25 cellular contexts compared by ENCODE assay signal in genomic region chr20:40980828-40981310, GRCh38. TPM values are rescaled to one million over a fixed set of nuclear protein-coding genes. Genes with fewer than 3 reads are reported as not detected.
DNase-seq lines count a peak whose midpoint lies in the region; ATAC-seq and TF ChIP-seq lines count a peak whose summit lies in the region.
"Had no signal": no experiment of that assay in that cellular context is flagged by ENCODE, and none has a peak within 500 bp of the region (broad histone marks: within the 10 kb centered on the region; RNA-seq: fewer than 3 reads in every experiment).

No MANE protein-coding gene starts in this region.

- H3K9me3 Mint-ChIP-seq in activated CD8-positive, alpha-beta T cell treated with anti-CD3 and anti-CD28 coated beads, Interleukin-2, amount 10 ng/mL, durations not matched to agents 7 days and 5 days (ENCODE audit: insufficient read depth): peaks cover 21% of the 10 kb centered on the region
- peaks cover 12% of the 10 kb centered on the region for H3K9me3 Mint-ChIP-seq in activated CD8-positive, alpha-beta T cell treated with anti-CD3 and anti-CD28 coated beads for 36 hours

- no peak overlapping the region for H2BK120ac ChIP-seq in trophoblast cell (ENCODE audit: insufficient read depth, low read length, poor library complexity)

- H3K27me3 Mint-ChIP-seq in activated CD8-positive, alpha-beta T cell treated with anti-CD3 and anti-CD28 coated beads, Interleukin-2, amount 10 ng/mL, durations not matched to agents 7 days and 5 days (ENCODE audit: low read depth): peaks cover 12% of the 10 kb centered on the region
- H3K27me3 Mint-ChIP-seq in activated CD8-positive, alpha-beta T cell treated with anti-CD3 and anti-CD28 coated beads for 36 hours: peaks cover 3% of the 10 kb centered on the region

- H2AK5ac ChIP-seq in trophoblast cell (ENCODE audit: low read length): no peak overlapping the region

- no peak overlapping the region for H3K14ac ChIP-seq in trophoblast cell (ENCODE audit: low read length)

- H2AFZ ChIP-seq in trophoblast cell (ENCODE audit: insufficient read depth, low read length, poor library complexity): no peak overlapping the region

- no peak overlapping the region for H3K9ac ChIP-seq in trophoblast cell (ENCODE audit: low read length)

- H3K4ac ChIP-seq in trophoblast cell (ENCODE audit: low read depth, low read length): no peak overlapping the region

- H2BK12ac ChIP-seq in trophoblast cell (ENCODE audit: low read length): no peak overlapping the region

- TF ChIP-seq CTCF in activated CD8-positive, alpha-beta T cell treated with anti-CD3 and anti-CD28 coated beads for 36 hours (IDR thresholded peaks at IDR 0.05): no peak
- no peak for TF ChIP-seq CTCF in RWPE2 (IDR thresholded peaks at IDR 0.05; ENCODE audit: poor library complexity, severe bottlenecking)

- CTCF ChIA-PET in activated CD8-positive, alpha-beta T cell treated with anti-CD3 and anti-CD28 coated beads, Interleukin-2, amount 10 ng/mL, durations not matched to agents 7 days and 5 days (lab: Charles Lee): interaction anchor here (0.7 to 4.7 kb wide), 4 partner anchors 9 to 59 kb away, joined by 4 to 26 read pairs (median 4); no protein-coding TSS in a partner anchor
- CTCF ChIA-PET in activated CD8-positive, alpha-beta T cell treated with anti-CD3 and anti-CD28 coated beads for 36 hours (lab: Charles Lee): interaction anchor here (1.1 to 17.4 kb wide), 4 partner anchors 9 to 115 kb away, joined by 3 to 304 read pairs (median 12); no protein-coding TSS in a partner anchor

- no CpG with 5 or more reads among the region's 6 CpGs for WGBS in trophoblast cell (ENCODE audit: extremely low coverage, insufficient coverage, insufficient read length)

- H2BK5ac ChIP-seq in trophoblast cell (ENCODE audit: low read depth, low read length, poor library complexity): no peak overlapping the region

- H3K36me3 ChIP-seq in RWPE2 (ENCODE audit: low read depth) (no peaks in the 10 kb centered on the region), trophoblast cell (ENCODE audit: control insufficient read depth in 1 of 2, insufficient read depth in 2 of 2, low read length in 2 of 2) (no peaks in the 10 kb centered on the region)

- peaks cover 22% of the 10 kb centered on the region for H3K9me3 ChIP-seq in RWPE2 (ENCODE audit: severe bottlenecking)
- peaks cover 1% of the 10 kb centered on the region for H3K9me3 ChIP-seq in trophoblast cell (ENCODE audit: insufficient read depth, low read depth, low read length)

- H3K27me3 ChIP-seq in RWPE2 (ENCODE audit: insufficient read depth, poor library complexity, severe bottlenecking): no peaks in the 10 kb centered on the region
- H3K27me3 ChIP-seq in trophoblast cell (ENCODE audit: insufficient read depth, low read length): no peaks in the 10 kb centered on the region

- H4K91ac ChIP-seq in trophoblast cell (ENCODE audit: low read depth, low read length): peak overlapping the region; percentile 1

- H4K12ac ChIP-seq in trophoblast cell (ENCODE audit: low read depth, low read length): no peak overlapping the region

- peaks cover 6% of the 10 kb centered on the region for H3K79me1 ChIP-seq in trophoblast cell (ENCODE audit: low read length)

- H3K4me3 ChIP-seq in RWPE2 (ENCODE audit: severe bottlenecking): no peak overlapping the region
- peak overlapping the region; percentile 23 for H3K4me3 ChIP-seq in trophoblast cell (ENCODE audit: low read depth, low read length)

- peak overlapping the region; percentile 34 for H3K23ac ChIP-seq in trophoblast cell (ENCODE audit: low read length)

- no peak overlapping the region for H3K27ac Mint-ChIP-seq in activated CD8-positive, alpha-beta T cell treated with anti-CD3 and anti-CD28 coated beads, Interleukin-2, amount 10 ng/mL, durations not matched to agents 7 days and 5 days
- H3K27ac Mint-ChIP-seq in activated CD8-positive, alpha-beta T cell treated with anti-CD3 and anti-CD28 coated beads for 36 hours: no peak overlapping the region
- H3K27ac Mint-ChIP-seq: CD14-positive monocyte had no signal

- peak; percentile 14 for DNase-seq in activated CD8-positive, alpha-beta T cell treated with anti-CD3 and anti-CD28 coated beads, Interleukin-2, amount 10 ng/mL, durations not matched to agents 7 days and 5 days
- no peak for DNase-seq in activated CD8-positive, alpha-beta T cell treated with anti-CD3 and anti-CD28 coated beads for 36 hours
- DNase-seq in RWPE2 (ENCODE audit: low spot score) (peak; percentile 69), trophoblast cell (no peak), DMS114 treated with DMSO at 0.1 percent for 48 hours (lab: John Stamatoyannopoulos, UW; ENCODE audit: unreplicated experiment) (no peak), NCI-H2081 treated with DMSO at 0.1 percent for 48 hours (lab: John Stamatoyannopoulos, UW) (no peak)
- DNase-seq: 8988T; EL; GF-D8; GOT3; HCEC 1CT; KBM-7; NCI-H1105; NCI-H146; NCI-H2029; NCI-H226; NCI-H524; NCI-H774; NK-92 treated with Interleukin-12 subunit alpha and Interleukin-12 subunit beta, amount 100 ng/mL, for 24 hours; OCI-M1; Right ventricle myocardium superior had no signal

- H3K4me1 ChIP-seq in RWPE2 (ENCODE audit: insufficient read depth, poor library complexity, severe bottlenecking) (peaks cover 8% of the 10 kb centered on the region), trophoblast cell (ENCODE audit: control insufficient read depth in 1 of 2, insufficient read depth in 2 of 2, low read length in 2 of 2) (peaks cover 0 to 5% of the 10 kb centered on the region in 2 experiments)

- H3K79me2 ChIP-seq in trophoblast cell (ENCODE audit: control insufficient read depth, insufficient read depth, low read length, poor library complexity): no peaks in the 10 kb centered on the region

- H3K36me3 Mint-ChIP-seq in activated CD8-positive, alpha-beta T cell treated with anti-CD3 and anti-CD28 coated beads, Interleukin-2, amount 10 ng/mL, durations not matched to agents 7 days and 5 days (ENCODE audit: low read depth): peaks cover 11% of the 10 kb centered on the region
- H3K36me3 Mint-ChIP-seq in activated CD8-positive, alpha-beta T cell treated with anti-CD3 and anti-CD28 coated beads for 36 hours (ENCODE audit: low read depth): peaks cover 9% of the 10 kb centered on the region
- H3K36me3 Mint-ChIP-seq: CD14-positive monocyte had no signal

- ATAC-seq in activated CD8-positive, alpha-beta T cell treated with anti-CD3 and anti-CD28 coated beads, Interleukin-2, amount 10 ng/mL, durations not matched to agents 7 days and 5 days: no peak
- ATAC-seq in activated CD8-positive, alpha-beta T cell treated with anti-CD3 and anti-CD28 coated beads for 36 hours: no peak
- ATAC-seq in GM18498 (IDR thresholded peaks at IDR 0.05; ENCODE audit: unreplicated experiment) (peak; percentile 15), RWPE2 (ENCODE audit: low read depth) (no peak), esophagus mucosa (no peak)

- no peak overlapping the region for H3K4me2 ChIP-seq in trophoblast cell (ENCODE audit: low read length)

- no peak overlapping the region for H4K8ac ChIP-seq in trophoblast cell (ENCODE audit: low read depth, low read length)

- H3K4me1 Mint-ChIP-seq in activated CD8-positive, alpha-beta T cell treated with anti-CD3 and anti-CD28 coated beads, Interleukin-2, amount 10 ng/mL, durations not matched to agents 7 days and 5 days (ENCODE audit: low read depth): peaks cover 11% of the 10 kb centered on the region
- no peaks in the 10 kb centered on the region for H3K4me1 Mint-ChIP-seq in activated CD8-positive, alpha-beta T cell treated with anti-CD3 and anti-CD28 coated beads for 36 hours (ENCODE audit: low read depth)

- H3K18ac ChIP-seq in trophoblast cell (ENCODE audit: low read length): no peak overlapping the region

- H3K27ac ChIP-seq in RWPE2 (ENCODE audit: poor library complexity, severe bottlenecking): no peak overlapping the region
- H3K27ac ChIP-seq in trophoblast cell (ENCODE audit: low read depth, low read length): peak overlapping the region; percentile 50
- H3K27ac ChIP-seq: HL-60 had no signal

- intact Hi-C loops in activated CD8-positive, alpha-beta T cell treated with anti-CD3 and anti-CD28 coated beads for 36 hours (cut with micrococcal nuclease): no loop called here

- H3K4me3 Mint-ChIP-seq in activated CD8-positive, alpha-beta T cell treated with anti-CD3 and anti-CD28 coated beads, Interleukin-2, amount 10 ng/mL, durations not matched to agents 7 days and 5 days: no peak overlapping the region
- H3K4me3 Mint-ChIP-seq in activated CD8-positive, alpha-beta T cell treated with anti-CD3 and anti-CD28 coated beads for 36 hours: no peak overlapping the region
- H3K4me3 Mint-ChIP-seq: CD14-positive monocyte had no signal

- POLR2A ChIA-PET in activated CD8-positive, alpha-beta T cell treated with anti-CD3 and anti-CD28 coated beads, Interleukin-2, amount 10 ng/mL, durations not matched to agents 7 days and 5 days (lab: Charles Lee): no interaction called here
- POLR2A ChIA-PET in activated CD8-positive, alpha-beta T cell treated with anti-CD3 and anti-CD28 coated beads for 36 hours (lab: Charles Lee): interaction anchor here (1.4 kb wide), 1 partner anchor 49 kb away, joined by 3 read pairs; no protein-coding TSS in a partner anchor

RNA-seq across cellular contexts. Expression of gene TOP1, which starts 47.8 kb away (rescaled TPM):
- total RNA-seq in activated CD8-positive, alpha-beta T cell treated with anti-CD3 and anti-CD28 coated beads, Interleukin-2, amount 10 ng/mL, durations not matched to agents 7 days and 5 days: 10 to 100 TPM; 89.1 to 91.5 TPM
- total RNA-seq in activated CD8-positive, alpha-beta T cell treated with anti-CD3 and anti-CD28 coated beads for 36 hours: 10 to 100 TPM; 81.0 to 81.1 TPM
- 225 and 236 TPM in 2 replicates for polyA plus RNA-seq in trophoblast cell (2013)
- total RNA-seq in esophagus mucosa: 36.6 TPM

Comparison
In these comparisons a context has a peak if more than half of its experiments do, and no peak if none do; other contexts are left out.
1. DNase-seq: peak in activated CD8-positive, alpha-beta T cell treated with anti-CD3 and anti-CD28 coated beads, Interleukin-2, amount 10 ng/mL, durations not matched to agents 7 days and 5 days (single experiment) and RWPE2 (single experiment); none in activated CD8-positive, alpha-beta T cell treated with anti-CD3 and anti-CD28 coated beads for 36 hours (single experiment), trophoblast cell (0 of 2), DMS114 treated with DMSO at 0.1 percent for 48 hours (single experiment) and NCI-H2081 treated with DMSO at 0.1 percent for 48 hours (single experiment).